22 cellular contexts compared by ENCODE assay signal in the genomic region with DNA sequence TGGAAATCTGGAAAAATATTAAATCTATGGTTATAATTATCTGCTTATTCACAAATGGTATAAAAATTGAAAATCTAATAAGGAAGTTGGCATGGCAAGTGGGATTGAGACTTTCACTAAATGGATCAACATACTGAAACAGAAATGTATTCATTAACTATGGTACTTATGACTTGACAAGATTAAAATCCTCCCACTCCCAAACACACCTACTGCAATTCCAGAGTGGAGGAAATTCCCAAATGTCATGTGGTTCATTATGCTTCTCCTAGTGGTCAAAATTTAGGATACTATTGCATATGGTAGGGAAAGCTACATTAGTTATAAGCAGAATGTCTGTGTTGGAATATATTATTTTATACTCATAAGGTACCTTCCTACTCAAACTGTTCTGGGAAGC.
DNase-seq lines count a peak whose midpoint lies in the region; ATAC-seq, FAIRE-seq and TF ChIP-seq lines count a peak whose summit lies in the region.
"Had no signal": no experiment of that assay in that cellular context is flagged by ENCODE, and none has a peak within 500 bp of the region (broad histone marks: within the 10 kb centered on the region; RNA-seq: fewer than 3 reads in every experiment).

No MANE protein-coding gene starts in this region.

- H3K27ac Mint-ChIP-seq in activated CD8-positive, alpha-beta T cell treated with anti-CD3 and anti-CD28 coated beads for 36 hours, result no peak overlapping the region
- H3K27ac Mint-ChIP-seq: CD4-positive, alpha-beta T cell; CD8-positive, alpha-beta T cell had no signal

- H3K4me2 ChIP-seq in hepatocyte, result no peak overlapping the region
- H3K4me2 ChIP-seq: BLaER1 treated with 17β-estradiol and CSF1 and Interleukin-3, amounts not matched to agents 10 nM and 100 nM had no signal

- FAIRE-seq in RCC 7860 (lab: Jason Lieb, UNC), result peak; percentile 70
- FAIRE-seq: A204.1, D721Med, G401.6, GM12891 had no signal

- H3K4me1 ChIP-seq in hepatocyte (ENCODE audit: insufficient read depth), result peaks cover 7% of the 10 kb centered on the region
- H3K4me1 ChIP-seq: BLaER1 treated with 17β-estradiol and CSF1 and Interleukin-3, amounts not matched to agents 10 nM and 100 nM had no signal

- POLR2A ChIA-PET in activated CD8-positive, alpha-beta T cell treated with anti-CD3 and anti-CD28 coated beads for 36 hours (lab: Charles Lee), result no interaction called here

- no peaks in the 10 kb centered on the region for H3K79me2 ChIP-seq in hepatocyte

- no peak for TF ChIP-seq CTCF in hepatocyte (IDR thresholded peaks at IDR 0.05; ENCODE audit: poor library complexity)
- TF ChIP-seq CTCF in activated CD8-positive, alpha-beta T cell treated with anti-CD3 and anti-CD28 coated beads for 36 hours (IDR thresholded peaks at IDR 0.05), result no peak

- no peaks in the 10 kb centered on the region for H3K36me3 ChIP-seq in hepatocyte (replicated peaks; ENCODE audit: insufficient read depth, low read depth)
- H3K36me3 ChIP-seq: BLaER1 treated with 17β-estradiol and CSF1 and Interleukin-3, amounts not matched to agents 10 nM and 100 nM had no signal

- H3K4me3 Mint-ChIP-seq in activated CD8-positive, alpha-beta T cell treated with anti-CD3 and anti-CD28 coated beads for 36 hours, result no peak overlapping the region
- H3K4me3 Mint-ChIP-seq: CD4-positive, alpha-beta T cell; CD8-positive, alpha-beta T cell had no signal

- DNase-seq in RCC 7860 (ENCODE audit: low spot score) (peak; percentile 36), hepatocyte (ENCODE audit: low spot score) (no peak), kidney tubule cell (ENCODE audit: low spot score) (peak; percentile 58), renal cortical epithelial cell (ENCODE audit: low read depth) (peak; percentile 61), medulla oblongata (ENCODE audit: extremely low spot score) (no peak), GM19238 (ENCODE audit: insufficient read length, low spot score) (no peak), NCI-H146 treated with DMSO at 0.1 percent for 48 hours (lab: John Stamatoyannopoulos, UW; ENCODE audit: unreplicated experiment) (no peak)
- no peak for DNase-seq in activated CD8-positive, alpha-beta T cell treated with anti-CD3 and anti-CD28 coated beads for 36 hours
- DNase-seq: 8988T; ACHN; Caco-2; Calu3; CD4-positive, alpha-beta T cell; CD8-positive, alpha-beta T cell; DMS79 treated with DMSO at 0.1 percent for 48 hours; GF-D8 had no signal

- no peaks in the 10 kb centered on the region for H3K9me3 Mint-ChIP-seq in activated CD8-positive, alpha-beta T cell treated with anti-CD3 and anti-CD28 coated beads for 36 hours
- H3K9me3 Mint-ChIP-seq: CD4-positive, alpha-beta T cell had no signal

- no peaks in the 10 kb centered on the region for H3K36me3 Mint-ChIP-seq in activated CD8-positive, alpha-beta T cell treated with anti-CD3 and anti-CD28 coated beads for 36 hours (ENCODE audit: low read depth)
- H3K36me3 Mint-ChIP-seq: CD8-positive, alpha-beta T cell had no signal

- H2AFZ ChIP-seq in hepatocyte, result no peak overlapping the region

- intact Hi-C loops in activated CD8-positive, alpha-beta T cell treated with anti-CD3 and anti-CD28 coated beads for 36 hours (cut with micrococcal nuclease), result no loop called here

- H4K20me1 ChIP-seq in hepatocyte (ENCODE audit: insufficient read depth, poor library complexity, severe bottlenecking), result no peaks in the 10 kb centered on the region
- H4K20me1 ChIP-seq: BLaER1 treated with 17β-estradiol and CSF1 and Interleukin-3, amounts not matched to agents 10 nM and 100 nM had no signal

- ATAC-seq in activated CD8-positive, alpha-beta T cell treated with anti-CD3 and anti-CD28 coated beads for 36 hours, result no peak
- ATAC-seq: CD8-positive, alpha-beta T cell had no signal

- no peak overlapping the region for H3K4me3 ChIP-seq in hepatocyte
- H3K4me3 ChIP-seq: BLaER1 treated with 17β-estradiol and CSF1 and Interleukin-3, amounts not matched to agents 10 nM and 100 nM had no signal

- H3K4me1 Mint-ChIP-seq in activated CD8-positive, alpha-beta T cell treated with anti-CD3 and anti-CD28 coated beads for 36 hours (ENCODE audit: low read depth), result no peaks in the 10 kb centered on the region

- no peaks in the 10 kb centered on the region for H3K9me2 ChIP-seq in hepatocyte (replicated peaks; ENCODE audit: insufficient read depth)

- no peaks in the 10 kb centered on the region for H3K27me3 Mint-ChIP-seq in activated CD8-positive, alpha-beta T cell treated with anti-CD3 and anti-CD28 coated beads for 36 hours
- H3K27me3 Mint-ChIP-seq: CD4-positive, alpha-beta T cell had no signal

- CTCF ChIA-PET in activated CD8-positive, alpha-beta T cell treated with anti-CD3 and anti-CD28 coated beads for 36 hours (lab: Charles Lee), result no interaction called here

- H3K27ac ChIP-seq in hepatocyte, result peak overlapping the region; percentile 38
- H3K27ac ChIP-seq: BLaER1 treated with 17β-estradiol and CSF1 and Interleukin-3, amounts not matched to agents 10 nM and 100 nM; C4-2B had no signal

- no peaks in the 10 kb centered on the region for H3K9me3 ChIP-seq in hepatocyte (ENCODE audit: low read depth)
- H3K9me3 ChIP-seq: BLaER1 treated with 17β-estradiol and CSF1 and Interleukin-3, amounts not matched to agents 10 nM and 100 nM had no signal

- no peaks in the 10 kb centered on the region for H3K27me3 ChIP-seq in hepatocyte
- H3K27me3 ChIP-seq: BLaER1 treated with 17β-estradiol and CSF1 and Interleukin-3, amounts not matched to agents 10 nM and 100 nM had no signal

Comparison
In these comparisons a context has a peak if more than half of its experiments do, and no peak if none do; other contexts are left out.
1. DNase-seq: peak in RCC 7860 (single experiment), kidney tubule cell (single experiment) and renal cortical epithelial cell (single experiment); none in hepatocyte (single experiment), medulla oblongata (single experiment), GM19238 (single experiment), activated CD8-positive, alpha-beta T cell treated with anti-CD3 and anti-CD28 coated beads for 36 hours (single experiment) and NCI-H146 treated with DMSO at 0.1 percent for 48 hours (single experiment).